10 cellular contexts compared by ENCODE assay signal in the genomic region with DNA sequence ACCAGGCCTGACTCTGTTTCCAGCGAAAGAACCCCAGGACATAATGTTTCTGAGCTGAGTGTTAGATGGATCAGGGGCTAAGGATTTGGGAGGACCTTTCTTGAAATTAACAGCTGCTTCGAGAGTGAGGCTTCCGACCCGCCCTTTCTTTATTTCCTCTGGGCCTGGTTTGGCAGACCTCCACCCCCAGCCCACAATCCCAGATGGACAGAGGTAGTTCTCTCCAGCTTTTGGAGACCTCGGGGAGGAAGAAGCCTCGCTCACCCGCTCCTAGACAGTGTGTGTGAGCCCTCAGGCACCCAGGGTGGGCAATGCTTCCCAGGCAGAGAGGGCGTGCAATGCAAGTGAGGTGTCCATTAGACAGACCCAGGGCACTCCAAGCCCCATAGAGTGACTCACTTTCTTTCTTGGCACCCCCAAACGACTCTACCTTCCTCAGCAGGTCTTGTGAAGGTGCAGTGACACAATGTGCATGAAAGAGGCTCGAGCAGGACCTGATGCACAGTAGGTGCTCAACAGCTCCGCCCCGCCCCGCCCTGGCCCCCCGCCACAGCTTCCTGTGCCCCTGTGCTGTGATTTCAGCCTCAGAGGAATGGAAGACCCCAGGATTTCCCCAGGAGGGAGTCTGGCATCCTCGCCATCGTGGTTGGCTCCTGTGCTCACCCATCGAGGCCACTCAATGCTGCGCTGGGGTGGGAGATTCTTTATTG. TPM values are rescaled to one million over a fixed set of nuclear protein-coding genes. Genes with fewer than 3 reads are reported as not detected.
DNase-seq lines count a peak whose midpoint lies in the region; ATAC-seq, FAIRE-seq and TF ChIP-seq lines count a peak whose summit lies in the region.
"Had no signal": no experiment of that assay in that cellular context is flagged by ENCODE, and none has a peak within 500 bp of the region (broad histone marks: within the 10 kb centered on the region; RNA-seq: fewer than 3 reads in every experiment).

No MANE protein-coding gene starts in this region.

- H3K4me3 Mint-ChIP-seq in activated naive CD8-positive, alpha-beta T cell treated with anti-CD3 and anti-CD28 coated beads for 36 hours: no peak overlapping the region
- H3K4me3 Mint-ChIP-seq in memory B cell (no peak overlapping the region), type B pancreatic cell (peak overlapping the region; percentile 41)

- no peak for ATAC-seq in memory B cell (ENCODE audit: low read depth)
- no peak for ATAC-seq in GM21576 (IDR thresholded peaks at IDR 0.05; ENCODE audit: unreplicated experiment)

- no peak for FAIRE-seq in HTR-8/SVneo (lab: Jason Lieb, UNC)

- H3K4me1 Mint-ChIP-seq in activated naive CD8-positive, alpha-beta T cell treated with anti-CD3 and anti-CD28 coated beads for 36 hours: peaks cover 43% of the 10 kb centered on the region
- H3K4me1 Mint-ChIP-seq in memory B cell (peaks cover 10% of the 10 kb centered on the region), type B pancreatic cell (ENCODE audit: unreplicated experiment) (peaks cover 44% of the 10 kb centered on the region)

- DNase-seq in activated gamma-delta T cell (lab: John Stamatoyannopoulos, UW) (peak; percentile 32), activated gamma-delta T cell treated with Interleukin-2 at 50 U/mL for 16 hours (no peak), memory B cell (ENCODE audit: low spot score in 2 of 2) (no peak), type B pancreatic cell (ENCODE audit: extremely low spot score, unreplicated experiment) (no peak), HTR-8/SVneo (ENCODE audit: insufficient read length, low spot score) (no peak)
- DNase-seq in activated naive CD8-positive, alpha-beta T cell treated with anti-CD3 and anti-CD28 coated beads for 36 hours: no peak
- no peak for DNase-seq in activated effector memory CD4-positive, alpha-beta T cell treated with Interleukin-2 at 50 U/mL for 16 hours
- DNase-seq: KBM-7, SHP77 treated with DMSO at 0.1 percent for 48 hours had no signal

- peak overlapping the region; percentile 42 for H3K27ac Mint-ChIP-seq in activated naive CD8-positive, alpha-beta T cell treated with anti-CD3 and anti-CD28 coated beads for 36 hours
- H3K27ac Mint-ChIP-seq in memory B cell: peak overlapping the region; percentile 20
- H3K27ac Mint-ChIP-seq in type B pancreatic cell: peak overlapping the region; percentile 91

- no peaks in the 10 kb centered on the region for H3K27me3 Mint-ChIP-seq in activated naive CD8-positive, alpha-beta T cell treated with anti-CD3 and anti-CD28 coated beads for 36 hours
- H3K27me3 Mint-ChIP-seq in memory B cell: no peaks in the 10 kb centered on the region
- no peaks in the 10 kb centered on the region for H3K27me3 Mint-ChIP-seq in type B pancreatic cell

- H3K36me3 Mint-ChIP-seq in activated naive CD8-positive, alpha-beta T cell treated with anti-CD3 and anti-CD28 coated beads for 36 hours: no peaks in the 10 kb centered on the region
- H3K36me3 Mint-ChIP-seq in memory B cell (no peaks in the 10 kb centered on the region), type B pancreatic cell (no peaks in the 10 kb centered on the region)

- no peak for TF ChIP-seq CTCF in type B pancreatic cell (conservative IDR thresholded peaks at IDR 0.05)

- peaks cover 2% of the 10 kb centered on the region for H3K9me3 Mint-ChIP-seq in activated naive CD8-positive, alpha-beta T cell treated with anti-CD3 and anti-CD28 coated beads for 36 hours
- H3K9me3 Mint-ChIP-seq in memory B cell (no peaks in the 10 kb centered on the region), type B pancreatic cell (no peaks in the 10 kb centered on the region)

RNA-seq across cellular contexts. Expression of a gene that starts 50.7 kb away (rescaled TPM):
- total RNA-seq in activated naive CD8-positive, alpha-beta T cell treated with anti-CD3 and anti-CD28 coated beads for 36 hours: 10 to 100 TPM; 40.1 to 44.9 TPM
- total RNA-seq in type B pancreatic cell (ENCODE audit: low replicate concordance): 54.9 and 113 TPM in 2 replicates

Comparison
In these comparisons a context has a peak if more than half of its experiments do, and no peak if none do; other contexts are left out.
1. H3K27ac Mint-ChIP-seq: peak in every context shown above with its lines; median percentile 91 in type B pancreatic cell; 42 in activated naive CD8-positive, alpha-beta T cell treated with anti-CD3 and anti-CD28 coated beads for 36 hours; 20 in memory B cell.